ENCODE assay signal across 7 cellular contexts in the genomic region with DNA sequence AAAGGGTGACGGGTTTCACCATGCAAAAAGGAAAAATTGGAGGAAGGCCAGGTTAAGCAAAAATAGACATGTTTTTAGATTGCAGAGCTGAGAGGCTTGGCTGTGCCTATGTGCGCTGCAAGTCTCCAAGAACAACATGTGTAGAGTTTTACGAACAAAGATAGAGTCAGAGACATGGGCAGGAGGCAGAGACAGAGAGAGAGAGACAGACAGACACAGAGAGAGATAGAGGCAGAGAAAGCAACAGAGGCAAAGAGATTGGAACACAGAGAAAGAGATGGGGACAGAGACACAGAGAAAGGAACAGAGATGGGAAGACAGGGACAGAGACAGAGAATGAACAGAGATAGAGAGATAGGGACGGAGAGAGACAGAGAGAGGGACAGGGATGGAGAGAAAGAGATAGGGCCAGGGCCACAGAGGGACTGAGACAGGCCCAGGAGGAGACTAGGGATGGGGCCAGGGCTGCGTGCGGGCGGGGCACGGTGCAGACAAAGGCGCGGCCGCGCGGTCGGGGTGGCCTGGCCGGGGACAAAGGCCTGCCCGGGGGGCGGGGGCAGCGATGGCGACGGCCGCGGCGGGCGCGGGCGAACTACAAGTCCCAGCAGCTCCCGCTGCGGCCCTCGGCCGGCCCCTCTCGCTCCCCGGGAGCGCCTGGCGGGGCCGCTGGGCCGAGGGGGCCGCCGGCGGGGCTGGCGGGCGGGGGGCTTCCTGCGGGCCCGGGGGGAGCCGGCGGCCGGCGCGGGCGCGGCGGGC. TPM values are rescaled to one million over a fixed set of nuclear protein-coding genes. Genes with fewer than 3 reads are reported as not detected.
A peak's percentile ranks its signal among the peaks of the same experiment; 100 is the strongest.
DNase-seq lines count a peak whose midpoint lies in the region; ATAC-seq and TF ChIP-seq lines count a peak whose summit lies in the region.

A gene (plus strand): TSS at position 633 of the 756 bp plus-strand sequence. CDS start 3,140 bp downstream, outside the sequence.

- no peaks in the 10 kb centered on the region for H3K79me2 ChIP-seq in MM.1S (ENCODE audit: low read length)

- peak within 1 kb of the TSS; percentile 91 for H3K4me2 ChIP-seq in MM.1S (ENCODE audit: low read depth, low read length)

- WGBS in ectodermal cell, 2 experiments = 7% methylated on average over 46 to 51 of the region's 51 CpGs

- H3K27me3 ChIP-seq in MM.1S (replicated peaks; ENCODE audit: insufficient read depth, low read length) = peaks cover 61% of the 10 kb centered on the region
- no peaks in the 10 kb centered on the region for H3K27me3 ChIP-seq in ectodermal cell (ENCODE audit: control insufficient read depth, insufficient read depth, low read length, poor library complexity, severe bottlenecking)
- H3K27me3 ChIP-seq in left lung = peaks cover 0 to 46% of the 10 kb centered on the region in 2 donors

- no peaks in the 10 kb centered on the region for H3K9me2 ChIP-seq in MM.1S (replicated peaks; ENCODE audit: insufficient read depth, low read length)

- H3K9me3 ChIP-seq in MM.1S (replicated peaks; ENCODE audit: insufficient read depth, low read length) = no peaks in the 10 kb centered on the region
- H3K9me3 ChIP-seq in ectodermal cell (ENCODE audit: control insufficient read depth, low read length) = no peaks in the 10 kb centered on the region
- H3K9me3 ChIP-seq in left lung = no peaks in the 10 kb centered on the region

- peaks cover 3% of the 10 kb centered on the region; the same call in 1 of the 2 replicates for H3K4me1 ChIP-seq in MM.1S (ENCODE audit: low read length)
- H3K4me1 ChIP-seq in ectodermal cell (ENCODE audit: control insufficient read depth, insufficient read depth, low read length) = peaks cover 16% of the 10 kb centered on the region
- H3K4me1 ChIP-seq in left lung = peaks cover 0 to 22% of the 10 kb centered on the region in 2 donors

- no peak for TF ChIP-seq CTCF in MM.1S (IDR thresholded peaks at IDR 0.05; ENCODE audit: low read length)
- TF ChIP-seq CTCF in left lung (IDR thresholded peaks at IDR 0.05) = no peak

- ATAC-seq in left lung = peak; percentile 93
- no peak for ATAC-seq in GM18505 (IDR thresholded peaks at IDR 0.05; ENCODE audit: unreplicated experiment)

- H3K9ac ChIP-seq in MM.1S (ENCODE audit: low read length) = peak within 1 kb of the TSS; percentile 46; the same call in 1 of the 2 replicates

- DNase-seq in G401 (ENCODE audit: low spot score) (peak; percentile 79), MM.1S (peak; percentile 53), UCSD-AML1 (lab: John Stamatoyannopoulos, UW; ENCODE audit: unreplicated experiment) (peak; percentile 63), left lung (peak; percentile 68 to 90)
- DNase-seq in stimulated activated CD4-positive, alpha-beta T cell treated with anti-CD3 and anti-CD28 coated beads, Interleukin-4, amount 100 ng/mL, for 24 hours = peak; percentile 38

- no peaks in the 10 kb centered on the region for H4K20me1 ChIP-seq in MM.1S (ENCODE audit: insufficient read depth, low read length)

- in situ Hi-C loops in G401 (cut with HindIII; ENCODE audit: low sequenced_read_pairs) = no loop called here

- H3F3A ChIP-seq in MM.1S (ENCODE audit: insufficient read depth, low read length) = no peaks in the 10 kb centered on the region

- H3K27ac ChIP-seq in MM.1S (ENCODE audit: low read length) = no peak within 1 kb of the TSS
- peak within 1 kb of the TSS; percentile 59 for H3K27ac ChIP-seq in ectodermal cell (ENCODE audit: insufficient read depth, low read depth, low read length, poor library complexity, severe bottlenecking)
- H3K27ac ChIP-seq in left lung = peak within 1 kb of the TSS; percentile 80 to 85

- H2AFZ ChIP-seq in MM.1S (ENCODE audit: low read length) = peak within 1 kb of the TSS; percentile 65

- no peaks in the 10 kb centered on the region for H3K36me3 ChIP-seq in MM.1S (replicated peaks; ENCODE audit: insufficient read depth, low read length)
- no peaks in the 10 kb centered on the region for H3K36me3 ChIP-seq in ectodermal cell (ENCODE audit: control insufficient read depth, insufficient read depth, low read length)
- peaks cover 0 to 16% of the 10 kb centered on the region in 2 donors for H3K36me3 ChIP-seq in left lung

- H3K4me3 ChIP-seq in MM.1S (ENCODE audit: low read length) (peak within 1 kb of the TSS; percentile 55), ectodermal cell (ENCODE audit: insufficient read depth, low read depth, low read length) (peak within 1 kb of the TSS; percentile 85), left lung (peak within 1 kb of the TSS; percentile 58 to 62)

- intact Hi-C loops in left lung (cut with DNase I) = no loop called here

- TF ChIP-seq POLR2A in GM18505 (IDR thresholded peaks at IDR 0.05; ENCODE audit: borderline replicate concordance, extremely low read depth, insufficient read depth, insufficient read length) = no peak

RNA-seq across cellular contexts. Expression of the gene that starts here (rescaled TPM):
- 25.3 and 40.1 TPM in 2 replicates for total RNA-seq in G401 (2014; rRNA removed; shearing (Covaris generic))
- 65.4 TPM for polyA plus RNA-seq in ectodermal cell (2013, experiment 1 of 4)
- 78.9 TPM for polyA plus RNA-seq in ectodermal cell (2013, experiment 2 of 4)
- 63.0 TPM for polyA plus RNA-seq in ectodermal cell (2013, experiment 3 of 4)
- polyA plus RNA-seq in ectodermal cell (2013, experiment 4 of 4) = 66.9 TPM
- total RNA-seq in left lung = 10 to 100 TPM; 46.1 to 47.6 TPM
